In genomic region chr2:218710687-218711549, GRCh38 we compare ENCODE assay signal across 1 cellular context.
TF ChIP-seq lines count a peak whose summit lies in the region.

A gene with protein sequence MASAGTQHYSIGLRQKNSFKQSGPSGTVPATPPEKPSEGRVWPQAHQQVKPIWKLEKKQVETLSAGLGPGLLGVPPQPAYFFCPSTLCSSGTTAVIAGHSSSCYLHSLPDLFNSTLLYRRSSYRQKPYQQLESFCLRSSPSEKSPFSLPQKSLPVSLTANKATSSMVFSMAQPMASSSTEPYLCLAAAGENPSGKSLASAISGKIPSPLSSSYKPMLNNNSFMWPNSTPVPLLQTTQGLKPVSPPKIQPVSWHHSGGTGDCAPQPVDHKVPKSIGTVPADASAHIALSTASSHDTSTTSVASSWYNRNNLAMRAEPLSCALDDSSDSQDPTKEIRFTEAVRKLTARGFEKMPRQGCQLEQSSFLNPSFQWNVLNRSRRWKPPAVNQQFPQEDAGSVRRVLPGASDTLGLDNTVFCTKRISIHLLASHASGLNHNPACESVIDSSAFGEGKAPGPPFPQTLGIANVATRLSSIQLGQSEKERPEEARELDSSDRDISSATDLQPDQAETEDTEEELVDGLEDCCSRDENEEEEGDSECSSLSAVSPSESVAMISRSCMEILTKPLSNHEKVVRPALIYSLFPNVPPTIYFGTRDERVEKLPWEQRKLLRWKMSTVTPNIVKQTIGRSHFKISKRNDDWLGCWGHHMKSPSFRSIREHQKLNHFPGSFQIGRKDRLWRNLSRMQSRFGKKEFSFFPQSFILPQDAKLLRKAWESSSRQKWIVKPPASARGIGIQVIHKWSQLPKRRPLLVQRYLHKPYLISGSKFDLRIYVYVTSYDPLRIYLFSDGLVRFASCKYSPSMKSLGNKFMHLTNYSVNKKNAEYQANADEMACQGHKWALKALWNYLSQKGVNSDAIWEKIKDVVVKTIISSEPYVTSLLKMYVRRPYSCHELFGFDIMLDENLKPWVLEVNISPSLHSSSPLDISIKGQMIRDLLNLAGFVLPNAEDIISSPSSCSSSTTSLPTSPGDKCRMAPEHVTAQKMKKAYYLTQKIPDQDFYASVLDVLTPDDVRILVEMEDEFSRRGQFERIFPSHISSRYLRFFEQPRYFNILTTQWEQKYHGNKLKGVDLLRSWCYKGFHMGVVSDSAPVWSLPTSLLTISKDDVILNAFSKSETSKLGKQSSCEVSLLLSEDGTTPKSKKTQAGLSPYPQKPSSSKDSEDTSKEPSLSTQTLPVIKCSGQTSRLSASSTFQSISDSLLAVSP (plus strand): TSS chr2:218710835. CDS start chr2:218737677, 26,842 bp downstream.

TF ChIP-seq in HepG2, 621 proteins besides CTCF, POLR2A, EP300 and RAD21 (continued from another document and continues in another):
- TF ChIP-seq, protein P1, sequence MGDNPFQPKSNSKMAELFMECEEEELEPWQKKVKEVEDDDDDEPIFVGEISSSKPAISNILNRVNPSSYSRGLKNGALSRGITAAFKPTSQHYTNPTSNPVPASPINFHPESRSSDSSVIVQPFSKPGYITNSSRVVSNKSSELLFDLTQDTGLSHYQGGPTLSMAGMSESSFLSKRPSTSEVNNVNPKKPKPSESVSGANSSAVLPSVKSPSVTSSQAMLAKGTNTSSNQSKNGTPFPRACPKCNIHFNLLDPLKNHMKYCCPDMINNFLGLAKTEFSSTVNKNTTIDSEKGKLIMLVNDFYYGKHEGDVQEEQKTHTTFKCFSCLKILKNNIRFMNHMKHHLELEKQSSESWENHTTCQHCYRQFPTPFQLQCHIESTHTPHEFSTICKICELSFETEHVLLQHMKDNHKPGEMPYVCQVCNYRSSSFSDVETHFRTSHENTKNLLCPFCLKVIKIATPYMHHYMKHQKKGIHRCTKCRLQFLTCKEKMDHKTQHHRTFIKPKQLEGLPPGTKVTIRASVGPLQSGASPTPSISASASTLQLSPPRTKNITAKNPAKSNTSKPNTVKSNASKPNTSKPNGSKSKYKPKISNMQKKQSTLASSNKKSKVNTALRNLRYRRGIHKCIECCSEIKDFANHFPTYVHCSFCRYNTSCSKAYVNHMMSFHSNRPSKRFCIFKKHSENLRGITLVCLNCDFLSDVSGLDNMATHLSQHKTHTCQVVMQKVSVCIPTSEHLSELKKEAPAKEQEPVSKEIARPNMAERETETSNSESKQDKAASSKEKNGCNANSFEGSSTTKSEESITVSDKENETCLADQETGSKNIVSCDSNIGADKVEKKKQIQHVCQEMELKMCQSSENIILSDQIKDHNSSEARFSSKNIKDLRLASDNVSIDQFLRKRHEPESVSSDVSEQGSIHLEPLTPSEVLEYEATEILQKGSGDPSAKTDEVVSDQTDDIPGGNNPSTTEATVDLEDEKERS (CRISPR knock-in tag; IDR thresholded peaks at IDR 0.05): peak; percentile 73
- TF ChIP-seq ZNF468 (CRISPR knock-in tag; IDR thresholded peaks at IDR 0.05) (no peak), ATF4 (CRISPR knock-in tag; IDR thresholded peaks at IDR 0.05) (0 out of 4 replicates have a peak, but pooled peaks of 1 of the 2 experiments have one; percentile 21), CREB3 (CRISPR knock-in tag; IDR thresholded peaks at IDR 0.05) (peak; percentile 81), ZBTB26 (CRISPR knock-in tag; IDR thresholded peaks at IDR 0.05; ENCODE audit: borderline replicate concordance) (peak; percentile 81), KLF16 (CRISPR knock-in tag; IDR thresholded peaks at IDR 0.05) (peak in 1 of 2 experiments; percentile 96; a peak in 2 of 4 replicates), GLI4 (CRISPR knock-in tag; IDR thresholded peaks at IDR 0.05; ENCODE audit: borderline replicate concordance) (peak; percentile 69; the same call in 1 of the 2 replicates), ZNF276 (CRISPR knock-in tag; IDR thresholded peaks at IDR 0.05; ENCODE audit: low read depth) (peak; percentile 73), ZXDC (CRISPR knock-in tag; IDR thresholded peaks at IDR 0.05) (peak; percentile 86), GATAD1 (CRISPR knock-in tag; IDR thresholded peaks at IDR 0.05) (peak; percentile 81), AFF4 (CRISPR knock-in tag; IDR thresholded peaks at IDR 0.05) (no peak), ZMAT3 (CRISPR knock-in tag; conservative IDR thresholded peaks at IDR 0.05) (peak; percentile 67; the same call in 1 of the 2 replicates), ZSCAN25 (CRISPR knock-in tag; IDR thresholded peaks at IDR 0.05) (peak; percentile 80), ZNF768 (CRISPR knock-in tag; IDR thresholded peaks at IDR 0.05) (peak; percentile 80), ZNF382 (CRISPR knock-in tag; IDR thresholded peaks at IDR 0.05; ENCODE audit: borderline replicate concordance) (no peak), REL (CRISPR knock-in tag; conservative IDR thresholded peaks at IDR 0.05) (no peak), ZNF354B (CRISPR knock-in tag; IDR thresholded peaks at IDR 0.05) (0 out of 2 replicates have a peak, but pooled peaks have one; percentile 9), ZNF562 (CRISPR knock-in tag; IDR thresholded peaks at IDR 0.05; ENCODE audit: borderline replicate concordance) (no peak), ZNF460 (CRISPR knock-in tag; IDR thresholded peaks at IDR 0.05; ENCODE audit: borderline replicate concordance) (no peak), ZNF513 (CRISPR knock-in tag; conservative IDR thresholded peaks at IDR 0.05) (no peak), ZBTB34 (CRISPR knock-in tag; IDR thresholded peaks at IDR 0.05) (no peak), ZNF337 (CRISPR knock-in tag; IDR thresholded peaks at IDR 0.05; ENCODE audit: borderline replicate concordance, low read depth) (peak; percentile 94; the same call in 1 of the 2 replicates), ZNF431 (CRISPR knock-in tag; IDR thresholded peaks at IDR 0.05; ENCODE audit: borderline replicate concordance, low read depth) (peak; percentile 89; the same call in 1 of the 2 replicates)
- TF ChIP-seq, protein P2, sequence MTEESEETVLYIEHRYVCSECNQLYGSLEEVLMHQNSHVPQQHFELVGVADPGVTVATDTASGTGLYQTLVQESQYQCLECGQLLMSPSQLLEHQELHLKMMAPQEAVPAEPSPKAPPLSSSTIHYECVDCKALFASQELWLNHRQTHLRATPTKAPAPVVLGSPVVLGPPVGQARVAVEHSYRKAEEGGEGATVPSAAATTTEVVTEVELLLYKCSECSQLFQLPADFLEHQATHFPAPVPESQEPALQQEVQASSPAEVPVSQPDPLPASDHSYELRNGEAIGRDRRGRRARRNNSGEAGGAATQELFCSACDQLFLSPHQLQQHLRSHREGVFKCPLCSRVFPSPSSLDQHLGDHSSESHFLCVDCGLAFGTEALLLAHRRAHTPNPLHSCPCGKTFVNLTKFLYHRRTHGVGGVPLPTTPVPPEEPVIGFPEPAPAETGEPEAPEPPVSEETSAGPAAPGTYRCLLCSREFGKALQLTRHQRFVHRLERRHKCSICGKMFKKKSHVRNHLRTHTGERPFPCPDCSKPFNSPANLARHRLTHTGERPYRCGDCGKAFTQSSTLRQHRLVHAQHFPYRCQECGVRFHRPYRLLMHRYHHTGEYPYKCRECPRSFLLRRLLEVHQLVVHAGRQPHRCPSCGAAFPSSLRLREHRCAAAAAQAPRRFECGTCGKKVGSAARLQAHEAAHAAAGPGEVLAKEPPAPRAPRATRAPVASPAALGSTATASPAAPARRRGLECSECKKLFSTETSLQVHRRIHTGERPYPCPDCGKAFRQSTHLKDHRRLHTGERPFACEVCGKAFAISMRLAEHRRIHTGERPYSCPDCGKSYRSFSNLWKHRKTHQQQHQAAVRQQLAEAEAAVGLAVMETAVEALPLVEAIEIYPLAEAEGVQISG (CRISPR knock-in tag; IDR thresholded peaks at IDR 0.05): peak; percentile 96
